ENCODE assay signal across 8 cellular contexts in the genomic region with DNA sequence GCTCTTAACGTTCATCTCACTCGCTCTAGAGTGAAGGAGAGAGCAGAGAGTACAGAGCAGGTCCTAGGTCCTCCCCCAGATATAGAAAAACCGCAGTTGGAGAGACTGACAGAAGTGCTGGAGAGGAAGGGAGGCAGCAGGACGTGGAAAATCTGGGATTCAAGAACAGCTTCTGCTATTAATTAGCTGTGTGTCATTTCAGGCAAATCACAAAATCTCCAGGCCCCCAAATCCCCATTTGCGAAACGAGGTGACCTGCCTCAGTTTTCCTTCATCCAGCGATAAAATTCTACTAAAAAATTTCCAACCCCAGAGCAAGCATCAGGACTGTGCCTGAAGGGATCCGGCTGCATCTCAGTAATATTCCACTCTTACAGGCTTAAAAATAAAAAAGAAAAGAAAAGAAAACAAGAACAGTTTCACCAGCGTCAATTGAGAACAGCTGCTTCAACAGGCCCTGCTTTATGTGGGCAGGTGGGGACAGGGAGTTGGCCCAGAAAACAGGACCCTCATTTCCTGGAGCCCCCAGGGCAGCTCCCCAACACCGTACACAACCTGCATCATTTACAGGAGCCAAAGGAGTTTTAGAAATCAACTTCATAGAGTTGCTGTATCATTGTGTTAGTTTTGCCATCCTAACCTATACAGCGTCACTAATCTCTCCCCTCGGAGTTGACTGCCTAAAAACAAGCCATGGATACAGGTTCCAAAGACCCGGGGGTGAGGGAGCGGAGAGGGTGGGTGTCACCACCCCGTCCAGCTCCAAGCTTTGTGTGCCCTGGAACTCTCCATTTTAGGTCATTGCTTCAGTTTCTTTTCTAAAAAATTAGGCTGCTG. TPM values are rescaled to one million over a fixed set of nuclear protein-coding genes. Genes with fewer than 3 reads are reported as not detected.
DNase-seq lines count a peak whose midpoint lies in the region; ATAC-seq lines count a peak whose summit lies in the region.

No MANE protein-coding gene starts in this region.

- DNase-seq in A172 (ENCODE audit: low spot score), result peak; percentile 47
- peak; percentile 44 to 79 for DNase-seq in NCI-H526 (lab: John Stamatoyannopoulos, UW)
- DNase-seq in dermis blood vessel endothelial cell, result peak; percentile 28
- peak; percentile 70 for DNase-seq in myocyte (ENCODE audit: low read depth)
- no peak for DNase-seq in NCI-H524 treated with DMSO at 0.1 percent for 48 hours (lab: John Stamatoyannopoulos, UW)
- DNase-seq in stimulated activated CD4-positive, alpha-beta T cell treated with anti-CD3 and anti-CD28 coated beads, Interleukin-12 subunit alpha, Interleukin-12 subunit beta, amount 100 ng/mL, for 4 hours, result no peak
- DNase-seq in UCSD-AML1 (lab: John Stamatoyannopoulos, UW; ENCODE audit: unreplicated experiment), result no peak

- ATAC-seq in GM18517 (IDR thresholded peaks at IDR 0.05; ENCODE audit: unreplicated experiment), result peak; percentile 0

RNA-seq across cellular contexts. Expression of gene MALAT1, which starts 2.3 kb away (rescaled TPM):
- total RNA-seq in A172 (2014; rRNA removed; shearing (Covaris generic)), result 1,067 and 1,084 TPM in 2 replicates
- total RNA-seq in dermis blood vessel endothelial cell (2,930 and 8,332 TPM in 2 replicates), myocyte (5,859 and 8,069 TPM in 2 replicates)
- polyA plus RNA-seq in myocyte (2012), result 1,663 TPM

RNA-seq across cellular contexts. Expression of gene SCYL1, which starts 28.4 kb away (rescaled TPM):
- 65.6 and 70.6 TPM in 2 replicates for total RNA-seq in A172 (2014; rRNA removed; shearing (Covaris generic))
- total RNA-seq in dermis blood vessel endothelial cell (67.4 and 71.3 TPM in 2 replicates), myocyte (84.4 and 128 TPM in 2 replicates)
- 94.5 TPM for polyA plus RNA-seq in myocyte (2012)

Comparison
In these comparisons a context has a peak if more than half of its experiments do, and no peak if none do; other contexts are left out.
1. DNase-seq: peak in A172 (single experiment), NCI-H526 (2 of 2), dermis blood vessel endothelial cell (single experiment) and myocyte (single experiment); none in NCI-H524 treated with DMSO at 0.1 percent for 48 hours (single experiment), stimulated activated CD4-positive, alpha-beta T cell treated with anti-CD3 and anti-CD28 coated beads, Interleukin-12 subunit alpha, Interleukin-12 subunit beta, amount 100 ng/mL, for 4 hours (single experiment) and UCSD-AML1 (single experiment).